Comparison of ENCODE assay signal across 12 cellular contexts in genomic region chr3:188594137-188594536, GRCh38.
DNase-seq lines count a peak whose midpoint lies in the region; FAIRE-seq and TF ChIP-seq lines count a peak whose summit lies in the region.
"Had no signal": no experiment of that assay in that cellular context is flagged by ENCODE, and none has a peak within 500 bp of the region (broad histone marks: within the 10 kb centered on the region; RNA-seq: fewer than 3 reads in every experiment).

No MANE protein-coding gene starts in this region.

- H3K4me3 ChIP-seq in hepatocyte (no peak overlapping the region), stomach smooth muscle (ENCODE audit: low read length in 2 of 2) (no peak overlapping the region), small intestine (ENCODE audit: low read depth in 1 of 2, low read length in 2 of 2) (no peak overlapping the region)
- H3K4me3 ChIP-seq: uterus had no signal

- H3K9me2 ChIP-seq in hepatocyte (replicated peaks; ENCODE audit: insufficient read depth), result no peaks in the 10 kb centered on the region

- no peak overlapping the region for H2AFZ ChIP-seq in hepatocyte

- H3K9me3 ChIP-seq in hepatocyte (ENCODE audit: low read depth) (no peaks in the 10 kb centered on the region), stomach smooth muscle (ENCODE audit: control insufficient read depth in 2 of 2, low read length in 2 of 2) (no peaks in the 10 kb centered on the region), small intestine (ENCODE audit: control insufficient read depth, low read depth) (no peaks in the 10 kb centered on the region)
- H3K9me3 ChIP-seq: uterus had no signal

- H3K4me2 ChIP-seq in hepatocyte, result no peak overlapping the region

- no peaks in the 10 kb centered on the region for H3K4me1 ChIP-seq in hepatocyte (ENCODE audit: insufficient read depth)
- peaks cover 15% of the 10 kb centered on the region for H3K4me1 ChIP-seq in stomach smooth muscle (ENCODE audit: control insufficient read depth, insufficient read depth, low read length)
- H3K4me1 ChIP-seq in small intestine (ENCODE audit: control insufficient read depth in 2 of 2, insufficient read depth in 1 of 2, low read depth in 1 of 2, low read length in 1 of 2), result no peaks in the 10 kb centered on the region
- H3K4me1 ChIP-seq: uterus had no signal

- H3K27ac ChIP-seq in hepatocyte, result peak overlapping the region; percentile 1
- peak overlapping the region; percentile 1 for H3K27ac ChIP-seq in stomach smooth muscle (ENCODE audit: low read length)
- H3K27ac ChIP-seq in small intestine (ENCODE audit: low read depth in 1 of 2, low read length in 1 of 2), result no peak overlapping the region
- H3K27ac ChIP-seq: uterus had no signal

- H3K27me3 ChIP-seq in hepatocyte, result no peaks in the 10 kb centered on the region
- H3K27me3 ChIP-seq in stomach smooth muscle (ENCODE audit: control insufficient read depth in 1 of 2, insufficient read depth in 2 of 2, low read length in 2 of 2), result no peaks in the 10 kb centered on the region
- H3K27me3 ChIP-seq in small intestine (ENCODE audit: control insufficient read depth in 2 of 2, insufficient read depth in 2 of 2, low read length in 2 of 2), result no peaks in the 10 kb centered on the region
- H3K27me3 ChIP-seq: uterus had no signal

- FAIRE-seq in small intestine (lab: Jason Lieb, UNC), result no peak
- FAIRE-seq: H1 had no signal

- no peaks in the 10 kb centered on the region for H3K36me3 ChIP-seq in hepatocyte (replicated peaks; ENCODE audit: insufficient read depth, low read depth)
- H3K36me3 ChIP-seq in stomach smooth muscle (ENCODE audit: control insufficient read depth in 2 of 2, insufficient read depth in 2 of 2, low read length in 2 of 2), result no peaks in the 10 kb centered on the region
- H3K36me3 ChIP-seq in small intestine (ENCODE audit: control insufficient read depth in 2 of 2, insufficient read depth in 2 of 2, low read length in 2 of 2), result no peaks in the 10 kb centered on the region
- H3K36me3 ChIP-seq: uterus had no signal

- H3K79me2 ChIP-seq in hepatocyte, result no peaks in the 10 kb centered on the region

- DNase-seq in HCEC 1CT (peak; percentile 95), astrocyte of the hippocampus (ENCODE audit: low read depth, low spot score) (peak; percentile 92), hepatocyte (ENCODE audit: low spot score) (no peak), NCI-H187 treated with DMSO at 0.1 percent for 48 hours (lab: John Stamatoyannopoulos, UW) (no peak), SKM-1 (lab: John Stamatoyannopoulos, UW; ENCODE audit: unreplicated experiment) (no peak), small intestine (no peak)
- no peak for DNase-seq in activated CD4-positive, CD25-positive, alpha-beta regulatory T cell (lab: John Stamatoyannopoulos, UW)
- DNase-seq: activated T-cell treated with anti-CD3 and anti-CD28 coated beads, Interleukin-2, amount 50 U/mL, for 1 hour; retina; uterus had no signal

- WGBS in hepatocyte (ENCODE audit: low lambda C conversion rate, missing lambda C conversion rate), result 82% methylated on average over 2 of the region's 2 CpGs
- 61 to 84% (median 84%) methylated on average over 2 of the region's 2 CpGs for WGBS in small intestine, 3 donors

- no peaks in the 10 kb centered on the region for H4K20me1 ChIP-seq in hepatocyte (ENCODE audit: insufficient read depth, poor library complexity, severe bottlenecking)

- H3K9ac ChIP-seq in stomach smooth muscle (ENCODE audit: low read length in 2 of 2), result no peak overlapping the region

- TF ChIP-seq CTCF in hepatocyte (IDR thresholded peaks at IDR 0.05; ENCODE audit: poor library complexity), result no peak

Comparison
In these comparisons a context has a peak if more than half of its experiments do, and no peak if none do; other contexts are left out.
1. DNase-seq: peak in HCEC 1CT (single experiment) and astrocyte of the hippocampus (single experiment); none in hepatocyte (single experiment), activated CD4-positive, CD25-positive, alpha-beta regulatory T cell (0 of 4), NCI-H187 treated with DMSO at 0.1 percent for 48 hours (single experiment), SKM-1 (single experiment) and small intestine (single experiment).
2. H3K27ac ChIP-seq: peak in hepatocyte (single experiment) and stomach smooth muscle (single experiment); none in small intestine (0 of 2).